In genomic region chr18:10205136-10205535, GRCh38 we compare ENCODE assay signal across 23 cellular contexts.
A peak's percentile ranks its signal among the peaks of the same experiment; 100 is the strongest.
DNase-seq lines count a peak whose midpoint lies in the region; ATAC-seq and TF ChIP-seq lines count a peak whose summit lies in the region.
"Had no signal": no experiment of that assay in that cellular context is flagged by ENCODE, and none has a peak within 500 bp of the region (broad histone marks: within the 10 kb centered on the region; RNA-seq: fewer than 3 reads in every experiment).

No MANE protein-coding gene starts in this region.

- no peak for ATAC-seq in HG02763 (IDR thresholded peaks at IDR 0.05; ENCODE audit: unreplicated experiment)
- ATAC-seq in GM21515 (IDR thresholded peaks at IDR 0.05; ENCODE audit: unreplicated experiment) = no peak
- ATAC-seq: natural killer cell treated with Interleukin-12 subunit alpha and Interleukin-12 subunit beta and Interleukin-15 and Interleukin-18, amount 100 ng/mL, for 72 hours; stimulated activated naive CD8-positive, alpha-beta T cell treated with anti-CD3 and anti-CD28 coated beads, Interleukin-15, Interleukin-2, amounts not matched to agents 100 U/mL and 50 U/mL, for 24 hours had no signal

- DNase-seq in EH (ENCODE audit: low read depth) = peak; percentile 21
- DNase-seq in RPMI7951 (ENCODE audit: low read depth) = peak; percentile 93
- peak; percentile 24 for DNase-seq in fibroblast of mammary gland (ENCODE audit: low read depth)
- DNase-seq in myocyte (ENCODE audit: low read depth) = peak; percentile 16
- no peak for DNase-seq in NCI-H1694 (lab: John Stamatoyannopoulos, UW)
- no peak for DNase-seq in activated CD4-positive, alpha-beta T cell treated with anti-CD3 and anti-CD28 coated beads for 48 hours
- DNase-seq: activated B cell treated with CpG ODN at 0.5 μM for 24 hours; activated CD4-positive, alpha-beta T cell treated with anti-CD3 and anti-CD28 coated beads, Interleukin-2, amount 50 U/mL, for 4 hours; activated naive CD4-positive, alpha-beta T cell treated with anti-CD3 and anti-CD28 coated beads, Interleukin-2, amount 10 ng/mL, durations not matched to agents 7 days and 5 days; amniotic stem cell; central memory CD4-positive, alpha-beta T cell; GM23248; Kasumi-1; MV-4-11; NCI-H748 treated with DMSO at 0.1 percent for 48 hours; posterior cingulate gyrus; SHP77; stimulated activated CD4-positive, alpha-beta T cell treated with anti-CD3 and anti-CD28 coated beads, Interleukin-15, amount 100 ng/mL, for 24 hours; stimulated activated naive CD8-positive, alpha-beta T cell treated with anti-CD3 and anti-CD28 coated beads, Interleukin-15, Interleukin-2, amounts not matched to agents 100 U/mL and 50 U/mL, for 24 hours; thyroid gland had no signal

- H3K4me3 ChIP-seq in fibroblast of mammary gland (ENCODE audit: control insufficient read depth, low read depth, low read length) = no peak overlapping the region
- H3K4me3 ChIP-seq: GM23248, thyroid gland had no signal

- TF ChIP-seq CTCF in fibroblast of mammary gland (conservative IDR thresholded peaks at IDR 0.05; ENCODE audit: control insufficient read depth, insufficient read depth, low read depth, low read length) = no peak

Comparison
In these comparisons a context has a peak if more than half of its experiments do, and no peak if none do; other contexts are left out.
1. DNase-seq: peak in EH (single experiment), RPMI7951 (single experiment), fibroblast of mammary gland (single experiment) and myocyte (single experiment); none in NCI-H1694 (single experiment) and activated CD4-positive, alpha-beta T cell treated with anti-CD3 and anti-CD28 coated beads for 48 hours (single experiment).